In the genomic region with DNA sequence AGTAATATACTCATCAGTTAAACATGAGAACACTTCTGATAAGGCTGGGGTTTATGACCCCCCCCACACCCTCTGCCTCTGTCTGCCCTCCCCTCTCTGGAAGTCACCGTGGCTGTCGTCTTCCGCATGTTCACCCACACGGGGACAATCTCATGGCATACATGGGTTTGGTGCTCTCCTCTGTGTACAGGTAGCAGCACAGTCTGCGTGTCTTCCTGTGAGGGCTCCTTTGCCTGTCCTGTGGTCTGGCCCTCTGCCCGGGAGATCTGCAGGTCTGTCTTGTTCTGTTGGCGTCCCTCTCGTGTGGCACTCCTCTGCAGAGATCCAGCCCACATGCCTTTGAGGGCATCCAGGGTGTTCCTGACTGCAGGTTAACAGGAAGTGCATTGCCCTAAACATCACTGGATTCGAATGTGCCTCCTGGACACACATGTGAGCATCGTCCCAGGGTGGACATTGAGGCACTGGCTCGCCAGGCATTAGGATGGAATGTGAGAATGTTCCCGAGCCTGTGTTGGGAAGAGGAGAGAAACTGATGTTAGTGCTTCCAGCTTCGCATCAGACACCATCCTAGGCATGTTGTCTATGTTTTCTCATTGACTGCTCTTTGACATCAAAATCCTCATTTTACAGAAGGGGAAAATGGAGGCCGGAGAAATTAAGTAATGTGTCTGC, we compare ENCODE assay signal across 1 cellular context.
TF ChIP-seq lines count a peak whose summit lies in the region.

No MANE protein-coding gene starts in this region.

TF ChIP-seq in HepG2, 621 proteins besides CTCF, POLR2A, EP300 and RAD21 (continued from another document):
- TF ChIP-seq TSC22D2 (CRISPR knock-in tag; IDR thresholded peaks at IDR 0.05; ENCODE audit: borderline replicate concordance) (no peak), RBM22 (optimal IDR thresholded peaks at IDR 0.05; ENCODE audit: low read length) (peak; percentile 97), PHF20 (CRISPR knock-in tag; IDR thresholded peaks at IDR 0.05) (no peak), ZSCAN30 (CRISPR knock-in tag; IDR thresholded peaks at IDR 0.05) (no peak), SALL1 (CRISPR knock-in tag; IDR thresholded peaks at IDR 0.05) (no peak), ZNF264 (CRISPR knock-in tag; IDR thresholded peaks at IDR 0.05) (no peak), HOXA9 (CRISPR knock-in tag; IDR thresholded peaks at IDR 0.05; ENCODE audit: borderline replicate concordance) (no peak), HNRNPH1 (optimal IDR thresholded peaks at IDR 0.05; ENCODE audit: low read depth, low read length) (peak; percentile 37), POLR2AphosphoS5 (IDR thresholded peaks at IDR 0.05; ENCODE audit: low read depth, low read length) (peak; percentile 25; the same call in 1 of the 2 replicates), HNRNPUL1 (IDR thresholded peaks at IDR 0.05; ENCODE audit: low read depth, low read length) (no peak), DNMT1 (CRISPR knock-in tag; IDR thresholded peaks at IDR 0.05) (0 out of 2 replicates have a peak, but pooled peaks have one; percentile 30), ZSCAN9 (CRISPR knock-in tag; IDR thresholded peaks at IDR 0.05; ENCODE audit: borderline replicate concordance) (no peak)
- TF ChIP-seq, protein P1, sequence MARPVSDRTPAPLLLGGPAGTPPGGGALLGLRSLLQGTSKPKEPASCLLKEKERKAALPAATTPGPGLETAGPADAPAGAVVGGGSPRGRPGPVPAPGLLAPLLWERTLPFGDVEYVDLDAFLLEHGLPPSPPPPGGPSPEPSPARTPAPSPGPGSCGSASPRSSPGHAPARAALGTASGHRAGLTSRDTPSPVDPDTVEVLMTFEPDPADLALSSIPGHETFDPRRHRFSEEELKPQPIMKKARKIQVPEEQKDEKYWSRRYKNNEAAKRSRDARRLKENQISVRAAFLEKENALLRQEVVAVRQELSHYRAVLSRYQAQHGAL (CRISPR knock-in tag; IDR thresholded peaks at IDR 0.05; ENCODE audit: not compliant biosample characterization) = no peak
- TF ChIP-seq, protein P2, sequence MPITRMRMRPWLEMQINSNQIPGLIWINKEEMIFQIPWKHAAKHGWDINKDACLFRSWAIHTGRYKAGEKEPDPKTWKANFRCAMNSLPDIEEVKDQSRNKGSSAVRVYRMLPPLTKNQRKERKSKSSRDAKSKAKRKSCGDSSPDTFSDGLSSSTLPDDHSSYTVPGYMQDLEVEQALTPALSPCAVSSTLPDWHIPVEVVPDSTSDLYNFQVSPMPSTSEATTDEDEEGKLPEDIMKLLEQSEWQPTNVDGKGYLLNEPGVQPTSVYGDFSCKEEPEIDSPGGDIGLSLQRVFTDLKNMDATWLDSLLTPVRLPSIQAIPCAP (CRISPR knock-in tag; IDR thresholded peaks at IDR 0.05; ENCODE audit: low read depth) = no peak
TF ChIP-seq in HepG2: peak in this region for 4.
